In genomic region chr16:529012-529575, GRCh38 we compare ENCODE assay signal across 1 cellular context.
TF ChIP-seq lines count a peak whose summit lies in the region.

No MANE protein-coding gene starts in this region.

TF ChIP-seq in K562, 482 proteins besides CTCF, POLR2A, EP300 and RAD21:
- no peak for TF ChIP-seq EHMT2 (IDR thresholded peaks at IDR 0.05)
- TF ChIP-seq ZNF395 (CRISPR knock-in tag; IDR thresholded peaks at IDR 0.05): 0 out of 2 replicates have a peak, but pooled peaks have one; percentile 19
- TF ChIP-seq SLC30A9 (CRISPR knock-in tag; IDR thresholded peaks at IDR 0.05): no peak
- TF ChIP-seq, protein P1, sequence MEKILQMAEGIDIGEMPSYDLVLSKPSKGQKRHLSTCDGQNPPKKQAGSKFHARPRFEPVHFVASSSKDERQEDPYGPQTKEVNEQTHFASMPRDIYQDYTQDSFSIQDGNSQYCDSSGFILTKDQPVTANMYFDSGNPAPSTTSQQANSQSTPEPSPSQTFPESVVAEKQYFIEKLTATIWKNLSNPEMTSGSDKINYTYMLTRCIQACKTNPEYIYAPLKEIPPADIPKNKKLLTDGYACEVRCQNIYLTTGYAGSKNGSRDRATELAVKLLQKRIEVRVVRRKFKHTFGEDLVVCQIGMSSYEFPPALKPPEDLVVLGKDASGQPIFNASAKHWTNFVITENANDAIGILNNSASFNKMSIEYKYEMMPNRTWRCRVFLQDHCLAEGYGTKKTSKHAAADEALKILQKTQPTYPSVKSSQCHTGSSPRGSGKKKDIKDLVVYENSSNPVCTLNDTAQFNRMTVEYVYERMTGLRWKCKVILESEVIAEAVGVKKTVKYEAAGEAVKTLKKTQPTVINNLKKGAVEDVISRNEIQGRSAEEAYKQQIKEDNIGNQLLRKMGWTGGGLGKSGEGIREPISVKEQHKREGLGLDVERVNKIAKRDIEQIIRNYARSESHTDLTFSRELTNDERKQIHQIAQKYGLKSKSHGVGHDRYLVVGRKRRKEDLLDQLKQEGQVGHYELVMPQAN (IDR thresholded peaks at IDR 0.05; ENCODE audit: borderline replicate concordance): no peak
- TF ChIP-seq KAT7 (CRISPR knock-in tag; IDR thresholded peaks at IDR 0.05; ENCODE audit: borderline replicate concordance): no peak
- no peak for TF ChIP-seq MXI1 (IDR thresholded peaks at IDR 0.05; ENCODE audit: low read depth, low read length)
- peak; percentile 33; the same call in 1 of the 2 replicates for TF ChIP-seq PKNOX1 (IDR thresholded peaks at IDR 0.05)
- TF ChIP-seq DACH1 (IDR thresholded peaks at IDR 0.05; ENCODE audit: partially characterized antibody): peak; percentile 27
- no peak for TF ChIP-seq DMBX1 (CRISPR knock-in tag; IDR thresholded peaks at IDR 0.05; ENCODE audit: borderline replicate concordance)
- no peak; the same call in 1 of the 2 replicates for TF ChIP-seq ETS1 (conservative IDR thresholded peaks at IDR 0.05; ENCODE audit: control insufficient read depth, low read depth, low read length)
- no peak for TF ChIP-seq SMAD2 (IDR thresholded peaks at IDR 0.05; ENCODE audit: low read depth, low read length)
- 0 out of 2 replicates have a peak, but pooled peaks have one; percentile 36 for TF ChIP-seq ELF2 (CRISPR knock-in tag; IDR thresholded peaks at IDR 0.05)
- 0 out of 2 replicates have a peak, but pooled peaks have one; percentile 4 for TF ChIP-seq SMARCA4 (IDR thresholded peaks at IDR 0.05)
- TF ChIP-seq BACH1 (tag; IDR thresholded peaks at IDR 0.05): no peak
- TF ChIP-seq SIN3A (IDR thresholded peaks at IDR 0.05; ENCODE audit: borderline replicate concordance in 2 of 2, control insufficient read depth in 1 of 2, low read depth in 2 of 2, low read length in 2 of 2): peak in 1 of 2 experiments; percentile 32; a peak in 1 of 4 replicates
- no peak for TF ChIP-seq KLF16 (IDR thresholded peaks at IDR 0.05)
- TF ChIP-seq THRB (CRISPR knock-in tag; conservative IDR thresholded peaks at IDR 0.05): no peak
- peak; percentile 26; the same call in 1 of the 2 replicates for TF ChIP-seq SMAD4 (CRISPR knock-in tag; conservative IDR thresholded peaks at IDR 0.05)
- TF ChIP-seq TEAD1 (CRISPR knock-in tag; IDR thresholded peaks at IDR 0.05): no peak
- peak; percentile 51; the same call in 1 of the 2 replicates for TF ChIP-seq TFAP4 (CRISPR knock-in tag; IDR thresholded peaks at IDR 0.05; ENCODE audit: borderline replicate concordance)
- TF ChIP-seq CBFB (CRISPR knock-in tag; IDR thresholded peaks at IDR 0.05): no peak
- TF ChIP-seq ATF6 (CRISPR knock-in tag; IDR thresholded peaks at IDR 0.05): peak; percentile 57; the same call in 1 of the 2 replicates
TF ChIP-seq in K562: peak in this region for 9.
